In the genomic region with DNA sequence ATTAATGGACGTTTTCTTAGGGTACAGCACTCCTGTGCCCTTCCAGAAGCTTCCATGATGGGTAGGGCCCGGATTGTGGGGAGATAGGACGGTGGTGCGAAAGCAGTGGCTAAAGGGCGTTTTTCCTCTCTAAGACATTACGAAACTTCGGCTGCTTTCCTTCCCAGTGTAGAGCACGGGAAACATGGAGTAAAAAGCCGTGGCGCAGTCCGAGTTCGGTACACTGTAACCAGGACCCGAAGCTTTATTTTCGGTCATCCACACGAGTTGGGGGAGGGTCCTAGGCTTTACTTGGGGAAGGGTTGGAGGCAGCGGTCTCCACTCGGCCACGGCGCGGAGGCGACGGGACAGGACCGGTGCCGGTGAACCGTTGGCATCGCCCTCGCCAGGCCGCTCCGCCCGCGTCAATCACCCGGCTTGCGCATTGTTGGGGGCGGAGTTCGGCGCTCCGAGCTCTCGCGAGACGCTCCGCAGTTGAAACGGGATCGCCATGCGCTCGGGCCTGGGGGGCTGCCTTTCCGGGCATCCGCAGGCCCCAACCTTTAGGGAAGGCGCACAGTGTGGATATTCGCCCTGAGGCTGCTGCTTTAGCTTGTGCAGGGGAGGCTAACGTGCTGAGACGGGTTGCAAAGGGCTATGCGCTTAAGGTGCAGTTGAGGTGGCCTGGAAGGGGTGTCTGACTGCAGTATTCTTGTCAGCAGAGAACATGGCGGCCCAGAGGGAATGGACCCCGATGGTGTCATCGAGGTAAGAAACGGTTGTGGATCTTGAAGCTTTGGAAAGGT, we compare ENCODE assay signal across 8 cellular contexts. TPM values are rescaled to one million over a fixed set of nuclear protein-coding genes. Genes with fewer than 3 reads are reported as not detected.
DNase-seq lines count a peak whose midpoint lies in the region; ATAC-seq, FAIRE-seq and TF ChIP-seq lines count a peak whose summit lies in the region.

No MANE protein-coding gene starts in this region.

- peak; percentile 35; the same call in 1 of the 2 replicates for TF ChIP-seq POLR2A in A549 (IDR thresholded peaks at IDR 0.05; ENCODE audit: low read length)

- WGBS in A549 (ENCODE audit: missing lambda C conversion rate): under 1% methylated on average over 17 of the region's 56 CpGs
- WGBS in liver: under 1% methylated on average over 56 of the region's 56 CpGs

- no peak for TF ChIP-seq EP300 in A549 (IDR thresholded peaks at IDR 0.05)

- POLR2A ChIA-PET in A549 (lab: Yijun Ruan, JAX): interaction anchor here (0.6 to 2.5 kb wide), 14 partner anchors 9 to 214 kb away, joined by 3 to 24 read pairs (median 4); partner anchors contain the start of gene DNAJB11

- H3K27ac ChIP-seq in A549 (peak overlapping the region; percentile 96 to 100), liver (ENCODE audit: low read depth in 1 of 2, low read length in 2 of 2) (peak overlapping the region; percentile 94 to 97)

- TF ChIP-seq CTCF in A549 (IDR thresholded peaks at IDR 0.05) (no peak), liver (IDR thresholded peaks at IDR 0.05; ENCODE audit: low read depth, low read length, missing input control) (no peak)

- H3K4me1 ChIP-seq in A549 (peaks cover 35% of the 10 kb centered on the region), liver (ENCODE audit: control insufficient read depth in 4 of 4, insufficient read depth in 4 of 4, low read length in 3 of 4) (peaks cover 4 to 29% (median 26%) of the 10 kb centered on the region in 4 donors)

- H3K9ac ChIP-seq in liver (ENCODE audit: low read depth in 1 of 2, low read length in 2 of 2): peak overlapping the region; percentile 93 to 96

- peak overlapping the region; percentile 99 for H3K4me2 ChIP-seq in A549

- CTCF ChIA-PET in A549 (lab: Yijun Ruan, JAX): interaction anchor here (0.6 to 2.5 kb wide), 6 partner anchors 43 to 841 kb away, joined by 3 to 8 read pairs (median 6); no protein-coding TSS in a partner anchor

- TF ChIP-seq RAD21 in A549 (conservative IDR thresholded peaks at IDR 0.05 in 1 of 2, IDR thresholded peaks at IDR 0.05 in 1 of 2) (0 out of 5 replicates have a peak, but pooled peaks of 1 of the 2 experiments have one; percentile 3), liver (IDR thresholded peaks at IDR 0.05) (no peak)

- H3K9me3 ChIP-seq in A549 (no peaks in the 10 kb centered on the region), liver (ENCODE audit: control insufficient read depth in 4 of 4, low read length in 3 of 4) (no peaks in the 10 kb centered on the region)

- peaks cover 13 to 45% (median 43%) of the 10 kb centered on the region in 4 donors for H3K36me3 ChIP-seq in liver (ENCODE audit: control insufficient read depth in 4 of 4, insufficient read depth in 3 of 4, low read depth in 1 of 4, low read length in 3 of 4)

- FAIRE-seq in A549 (lab: Jason Lieb, UNC): no peak

- DNase-seq in A549 (ENCODE audit: low read depth in 1 of 2, low spot score in 1 of 2): peak; percentile 26 to 69
- peak; percentile 44 for DNase-seq in NCI-H345 treated with DMSO at 0.1 percent for 48 hours (lab: John Stamatoyannopoulos, UW; ENCODE audit: unreplicated experiment)
- peak; percentile 73 to 75 for DNase-seq in activated CD4-positive, alpha-beta T cell treated with anti-CD3 and anti-CD28 coated beads, Interleukin-2, amount 50 U/mL, for 4 hours
- peak; percentile 65 to 82 for DNase-seq in dermis microvascular lymphatic vessel endothelial cell (ENCODE audit: low read depth in 2 of 2)
- peak; percentile 76 for DNase-seq in stimulated activated CD4-positive, alpha-beta T cell treated with anti-CD3 and anti-CD28 coated beads, Interleukin-4, amount 100 ng/mL, for 1 hour

- H3K27me3 ChIP-seq in liver (ENCODE audit: control insufficient read depth in 4 of 4, insufficient read depth in 4 of 4, low read length in 3 of 4): no peaks in the 10 kb centered on the region

- peak; percentile 70 to 83 for ATAC-seq in A549
- peak; percentile 62 for ATAC-seq in GM18858 (IDR thresholded peaks at IDR 0.05; ENCODE audit: unreplicated experiment)
- ATAC-seq in HG03066 (IDR thresholded peaks at IDR 0.05; ENCODE audit: low read depth, unreplicated experiment): peak; percentile 71

- H3K4me3 ChIP-seq in A549 (peak overlapping the region; percentile 94), liver (ENCODE audit: low read depth in 1 of 3, low read length in 3 of 3) (peak overlapping the region; percentile 87 to 99 (median 89))

TF ChIP-seq in A549, 52 proteins besides CTCF, POLR2A, EP300 and RAD21 (continues in another document):
- TF ChIP-seq ZNF302 (CRISPR knock-in tag; IDR thresholded peaks at IDR 0.05) (no peak), ZFP36 (IDR thresholded peaks at IDR 0.05; ENCODE audit: borderline replicate concordance, partially characterized antibody) (no peak), ESRRA (IDR thresholded peaks at IDR 0.05; ENCODE audit: borderline replicate concordance, low read length) (no peak), TP53 (CRISPR knock-in tag; IDR thresholded peaks at IDR 0.05) (peak; percentile 77; the same call in 1 of the 2 replicates), HOXB5 (CRISPR knock-in tag; IDR thresholded peaks at IDR 0.05) (no peak), ZSCAN20 (CRISPR knock-in tag; IDR thresholded peaks at IDR 0.05) (no peak), HOXB13 (CRISPR knock-in tag; IDR thresholded peaks at IDR 0.05; ENCODE audit: low read depth) (no peak), E2F6 (IDR thresholded peaks at IDR 0.05; ENCODE audit: borderline replicate concordance, low read depth) (no peak), EHF (CRISPR knock-in tag; IDR thresholded peaks at IDR 0.05) (no peak), JUN (IDR thresholded peaks at IDR 0.05) (peak; percentile 71 to 77)

TF ChIP-seq in liver, 16 proteins besides CTCF, POLR2A, EP300 and RAD21 (continues in another document):
- TF ChIP-seq NR2F2 (IDR thresholded peaks at IDR 0.05) (no peak), ZBTB33 (IDR thresholded peaks at IDR 0.05) (peak; percentile 99), TAF1 (conservative IDR thresholded peaks at IDR 0.05) (peak; percentile 94), GABPA (IDR thresholded peaks at IDR 0.05 in 1 of 2, conservative IDR thresholded peaks at IDR 0.05 in 1 of 2) (no peak), HNF4G (IDR thresholded peaks at IDR 0.05) (no peak), RXRA (IDR thresholded peaks at IDR 0.05) (no peak), YY1 (IDR thresholded peaks at IDR 0.05) (peak; percentile 9), EGR1 (IDR thresholded peaks at IDR 0.05; ENCODE audit: low read depth in 2 of 2) (no peak), JUND (IDR thresholded peaks at IDR 0.05) (no peak)
- TF ChIP-seq, protein P1, sequence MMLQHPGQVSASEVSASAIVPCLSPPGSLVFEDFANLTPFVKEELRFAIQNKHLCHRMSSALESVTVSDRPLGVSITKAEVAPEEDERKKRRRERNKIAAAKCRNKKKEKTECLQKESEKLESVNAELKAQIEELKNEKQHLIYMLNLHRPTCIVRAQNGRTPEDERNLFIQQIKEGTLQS (IDR thresholded peaks at IDR 0.05): no peak

RNA-seq across cellular contexts. Expression of gene EIF4A2, which starts 0.5 kb away (rescaled TPM):
- polyA plus RNA-seq in A549 (2011; rRNA removed): 337 and 493 TPM in 2 replicates
- 77.2 and 104 TPM in 2 replicates for polyA plus RNA-seq in A549 (2012; cell fraction: cytosol; rRNA removed)
- 94.0 and 159 TPM in 2 replicates for polyA plus RNA-seq in A549 (2012; cell fraction: nucleus; rRNA removed)
- 172 to 194 TPM (median 184 TPM) in 3 replicates for polyA plus RNA-seq in A549 (2017; fragmentation: RNase III; extraction: RNeasy Plus Mini Kit Qiagen cat#74134 plus additional on column Dnase treatment)
- polyA minus RNA-seq in A549 (2011; rRNA and poly(A)+ RNA removed): 163 and 178 TPM in 2 replicates
- 329 and 384 TPM in 2 replicates for total RNA-seq in dermis microvascular lymphatic vessel endothelial cell
- 100 to 1,000 TPM; 255 to 373 TPM for total RNA-seq in liver
- polyA plus RNA-seq in liver: 10 to 100 TPM; 81.4 to 89.9 TPM

RNA-seq across cellular contexts. Expression of gene RFC4, which starts 22.4 kb away (rescaled TPM):
- polyA plus RNA-seq in A549 (2011; rRNA removed) (32.8 and 40.6 TPM in 2 replicates), A549 (2017; fragmentation: RNase III; extraction: RNeasy Plus Mini Kit Qiagen cat#74134 plus additional on column Dnase treatment) (68.8 to 76.7 TPM (median 69.8 TPM) in 3 replicates), liver (1 to 10 TPM; 4.6 to 6.2 TPM)
- 29.4 and 34.1 TPM in 2 replicates for polyA plus RNA-seq in A549 (2012; cell fraction: cytosol; rRNA removed)
- polyA plus RNA-seq in A549 (2012; cell fraction: nucleus; rRNA removed): 18.9 and 31.8 TPM in 2 replicates
- polyA minus RNA-seq in A549 (2011; rRNA and poly(A)+ RNA removed): 5.9 and 6.3 TPM in 2 replicates
- total RNA-seq in dermis microvascular lymphatic vessel endothelial cell (12.5 and 22.1 TPM in 2 replicates), liver (10 to 100 TPM in 1 of 2 donors, 1 to 10 TPM in 1; 6.4 to 27.3 TPM)

RNA-seq across cellular contexts. Expression of gene ADIPOQ, which starts 58.6 kb away (rescaled TPM):
- polyA plus RNA-seq in A549 (2011; rRNA removed): not detected in 2 replicates
- polyA plus RNA-seq in A549 (2012; cell fraction: cytosol; rRNA removed): not detected in 2 replicates
- polyA plus RNA-seq in A549 (2012; cell fraction: nucleus; rRNA removed): not detected in 2 replicates
- polyA plus RNA-seq in A549 (2017; fragmentation: RNase III; extraction: RNeasy Plus Mini Kit Qiagen cat#74134 plus additional on column Dnase treatment): not detected in 3 replicates
- not detected in 2 replicates for polyA minus RNA-seq in A549 (2011; rRNA and poly(A)+ RNA removed)
- total RNA-seq in dermis microvascular lymphatic vessel endothelial cell: not detected in 2 replicates
- total RNA-seq in liver: not detected
- polyA plus RNA-seq in liver: under 1 TPM in 1 of 2 donors, not detected in 1; 0.02 TPM

Comparison
In these comparisons a context has a peak if more than half of its experiments do, and no peak if none do; other contexts are left out.
1. Peak in every context shown above with its lines: DNase-seq, ATAC-seq, H3K4me3 ChIP-seq and H3K27ac ChIP-seq.